In genomic region chr16:15855704-15856003, GRCh38 we compare ENCODE assay signal across 12 cellular contexts. TPM values are rescaled to one million over a fixed set of nuclear protein-coding genes. Genes with fewer than 3 reads are reported as not detected.
DNase-seq lines count a peak whose midpoint lies in the region; ATAC-seq, FAIRE-seq and TF ChIP-seq lines count a peak whose summit lies in the region.
"Had no signal": no experiment of that assay in that cellular context is flagged by ENCODE, and none has a peak within 500 bp of the region (broad histone marks: within the 10 kb centered on the region; RNA-seq: fewer than 3 reads in every experiment).

No MANE protein-coding gene starts in this region.

- intact Hi-C loops in kidney (cut with DNase I) = no loop called here

- peaks cover 45% of the 10 kb centered on the region for H3K27me3 ChIP-seq in GM23338 (ENCODE audit: insufficient read depth)
- no peaks in the 10 kb centered on the region for H3K27me3 ChIP-seq in Karpas-422 (ENCODE audit: low read length)

- H3K79me2 ChIP-seq in GM23338 (replicated peaks; ENCODE audit: insufficient read depth) (no peaks in the 10 kb centered on the region), Karpas-422 (ENCODE audit: low read length) (no peaks in the 10 kb centered on the region)

- no peak overlapping the region for H3K27ac Mint-ChIP-seq in GM23338
- H3K27ac Mint-ChIP-seq in stimulated activated naive B cell treated with anti-CD40 and anti-IgM and Interleukin-4, amounts not matched to agents 10 μg/mL and 1 μg/mL and 100 μg/mL, for 72 hours = no peak overlapping the region
- H3K27ac Mint-ChIP-seq: activated naive CD4-positive, alpha-beta T cell treated with anti-CD3 and anti-CD28 coated beads, Interleukin-2, amount 10 ng/mL, durations not matched to agents 7 days and 5 days had no signal

- H3K4me1 ChIP-seq in GM23338 (ENCODE audit: insufficient read depth) (0 out of 2 replicates have a peak, but pooled peaks cover 6% of the 10 kb centered on the region), Karpas-422 (ENCODE audit: low read length) (peaks cover 24% of the 10 kb centered on the region), kidney (ENCODE audit: control insufficient read depth in 1 of 2, insufficient read depth in 1 of 2, low read depth in 1 of 2, low read length in 2 of 2) (peaks cover 0 to 6% of the 10 kb centered on the region in 2 donors)

- H3K36me3 ChIP-seq in GM23338 (ENCODE audit: insufficient read depth) (no peaks in the 10 kb centered on the region), Karpas-422 (ENCODE audit: insufficient read depth, low read length) (no peaks in the 10 kb centered on the region), kidney (ENCODE audit: control insufficient read depth in 1 of 2, insufficient read depth in 2 of 2, low read length in 2 of 2) (no peaks in the 10 kb centered on the region)

- H3K4me3 ChIP-seq in GM23338 = no peak overlapping the region
- H3K4me3 ChIP-seq in Karpas-422 (ENCODE audit: low read length) = no peak overlapping the region
- no peak overlapping the region for H3K4me3 ChIP-seq in kidney (ENCODE audit: low read length in 2 of 2)

- H3K9me2 ChIP-seq in GM23338 (ENCODE audit: insufficient read depth) = no peaks in the 10 kb centered on the region
- H3K9me2 ChIP-seq in Karpas-422 (replicated peaks; ENCODE audit: insufficient read depth, low read length) = no peaks in the 10 kb centered on the region

- H3K9ac ChIP-seq in Karpas-422 (ENCODE audit: low read length) = no peak overlapping the region
- no peak overlapping the region for H3K9ac ChIP-seq in kidney (ENCODE audit: low read length in 2 of 2)

- H3K9me3 Mint-ChIP-seq in GM23338 = no peaks in the 10 kb centered on the region
- H3K9me3 Mint-ChIP-seq in stimulated activated naive B cell treated with anti-CD40 and anti-IgM and Interleukin-4, amounts not matched to agents 10 μg/mL and 1 μg/mL and 100 μg/mL, for 72 hours = no peaks in the 10 kb centered on the region
- H3K9me3 Mint-ChIP-seq: activated naive CD4-positive, alpha-beta T cell treated with anti-CD3 and anti-CD28 coated beads, Interleukin-2, amount 10 ng/mL, durations not matched to agents 7 days and 5 days had no signal

- no peak for DNase-seq in GM23338 (ENCODE audit: low spot score)
- peak; percentile 57 for DNase-seq in Karpas-422
- DNase-seq in stimulated activated naive B cell treated with anti-CD40 and anti-IgM and Interleukin-4, amounts not matched to agents 10 μg/mL and 1 μg/mL and 100 μg/mL, for 72 hours = no peak
- no peak for DNase-seq in stimulated activated CD4-positive, alpha-beta T cell treated with anti-CD3 and anti-CD28 coated beads, Interleukin-1b, Interleukin-23, amount 100 ng/mL, for 48 hours
- no peak for DNase-seq in stimulated activated CD4-positive, alpha-beta T cell treated with anti-CD3 and anti-CD28 coated beads, Interleukin-4, amount 100 ng/mL, for 1 hour
- no peak for DNase-seq in glomerular visceral epithelial cell (ENCODE audit: extremely low spot score)
- DNase-seq in kidney = no peak
- DNase-seq: activated naive CD4-positive, alpha-beta T cell treated with anti-CD3 and anti-CD28 coated beads, Interleukin-2, amount 10 ng/mL, durations not matched to agents 7 days and 5 days; DND-41; mesendoderm; stimulated activated CD4-positive, alpha-beta T cell treated with anti-CD3 and anti-CD28 coated beads, Interleukin-4, amount 100 ng/mL, for 4 hours had no signal

- H3K36me3 Mint-ChIP-seq in GM23338 (ENCODE audit: low read depth) = no peaks in the 10 kb centered on the region; the same call in 2 of the 3 replicates
- no peaks in the 10 kb centered on the region for H3K36me3 Mint-ChIP-seq in stimulated activated naive B cell treated with anti-CD40 and anti-IgM and Interleukin-4, amounts not matched to agents 10 μg/mL and 1 μg/mL and 100 μg/mL, for 72 hours
- H3K36me3 Mint-ChIP-seq: activated naive CD4-positive, alpha-beta T cell treated with anti-CD3 and anti-CD28 coated beads, Interleukin-2, amount 10 ng/mL, durations not matched to agents 7 days and 5 days had no signal

- H2AFZ ChIP-seq in GM23338 (no peak overlapping the region), Karpas-422 (ENCODE audit: low read length) (no peak overlapping the region)

- H3K4me3 Mint-ChIP-seq in GM23338 = peak overlapping the region; percentile 43; the same call in 1 of the 3 replicates
- H3K4me3 Mint-ChIP-seq in stimulated activated naive B cell treated with anti-CD40 and anti-IgM and Interleukin-4, amounts not matched to agents 10 μg/mL and 1 μg/mL and 100 μg/mL, for 72 hours = peak overlapping the region; percentile 22 to 49
- H3K4me3 Mint-ChIP-seq: activated naive CD4-positive, alpha-beta T cell treated with anti-CD3 and anti-CD28 coated beads, Interleukin-2, amount 10 ng/mL, durations not matched to agents 7 days and 5 days had no signal

- H3K27ac ChIP-seq in GM23338 (ENCODE audit: low read depth) = no peak overlapping the region
- no peak overlapping the region for H3K27ac ChIP-seq in Karpas-422 (ENCODE audit: low read length)
- H3K27ac ChIP-seq in kidney (ENCODE audit: low read depth in 2 of 2, low read length in 2 of 2) = no peak overlapping the region

- TF ChIP-seq CTCF in GM23338 (conservative IDR thresholded peaks at IDR 0.05; ENCODE audit: low read depth in 2 of 2) (no peak), kidney (IDR thresholded peaks at IDR 0.05; ENCODE audit: borderline replicate concordance, extremely low read depth, insufficient read depth) (no peak)

- H3K27me3 Mint-ChIP-seq in GM23338 (ENCODE audit: insufficient read depth, low read depth, poor library complexity) = peaks cover 30% of the 10 kb centered on the region
- H3K27me3 Mint-ChIP-seq in stimulated activated naive B cell treated with anti-CD40 and anti-IgM and Interleukin-4, amounts not matched to agents 10 μg/mL and 1 μg/mL and 100 μg/mL, for 72 hours = peaks cover 25 to 57% of the 10 kb centered on the region in 2 donors

- no peaks in the 10 kb centered on the region for H3K9me3 ChIP-seq in Karpas-422 (ENCODE audit: low read length)
- H3K9me3 ChIP-seq in kidney (ENCODE audit: control insufficient read depth in 1 of 2, low read length in 2 of 2) = no peaks in the 10 kb centered on the region

- no peak for FAIRE-seq in kidney (lab: Jason Lieb, UNC)

- ATAC-seq in GM18873 (IDR thresholded peaks at IDR 0.05; ENCODE audit: low FRiP score, unreplicated experiment) (peak; percentile 79), GM23338 (no peak)
- ATAC-seq in stimulated activated naive B cell treated with anti-CD40 and anti-IgM and Interleukin-4, amounts not matched to agents 10 μg/mL and 1 μg/mL and 100 μg/mL, for 72 hours (replicated peaks) = peak; percentile 65 to 85

- H3K4me2 ChIP-seq in GM23338 = no peak overlapping the region
- H3K4me2 ChIP-seq in Karpas-422 (ENCODE audit: low read depth, low read length, poor library complexity, severe bottlenecking) = peak overlapping the region; percentile 47

- peaks cover 11% of the 10 kb centered on the region for H3K4me1 Mint-ChIP-seq in GM23338
- peaks cover 17 to 26% of the 10 kb centered on the region in 2 donors for H3K4me1 Mint-ChIP-seq in stimulated activated naive B cell treated with anti-CD40 and anti-IgM and Interleukin-4, amounts not matched to agents 10 μg/mL and 1 μg/mL and 100 μg/mL, for 72 hours

- H3F3A ChIP-seq in GM23338 (replicated peaks; ENCODE audit: low read depth) = peaks cover 7% of the 10 kb centered on the region; the same call in 1 of the 2 replicates

- H4K20me1 ChIP-seq in GM23338 (replicated peaks; ENCODE audit: insufficient read depth) = 0 out of 2 replicates have a peak, but pooled peaks cover 2% of the 10 kb centered on the region
- no peaks in the 10 kb centered on the region for H4K20me1 ChIP-seq in Karpas-422 (ENCODE audit: insufficient read depth, low read depth, low read length)

TF ChIP-seq in GM23338, 12 proteins besides CTCF, POLR2A, EP300 and RAD21 (continues in another document):
- no peak for TF ChIP-seq ETS1 (IDR thresholded peaks at IDR 0.05)

RNA-seq across cellular contexts. Expression of gene MYH11, which starts 1.2 kb away (rescaled TPM):
- 1.0 and 5.9 TPM in 2 replicates for total RNA-seq in GM23338 (2014; rRNA removed; shearing (Covaris generic))
- 0.71 and 1.6 TPM in 2 replicates for polyA plus RNA-seq in GM23338 (2016; fragmentation: Nextera tagmentation; extraction: Ambion mirVana)
- not detected in 2 replicates for total RNA-seq in Karpas-422 (2014; rRNA removed; shearing (Covaris generic); ENCODE audit: low replicate concordance)
- 175 TPM for total RNA-seq in kidney
- polyA plus RNA-seq in kidney (ENCODE audit: insufficient read depth, low read depth, low replicate concordance) = 40.2 TPM

RNA-seq across cellular contexts. Expression of gene CEP20, which starts 32.7 kb away (rescaled TPM):
- total RNA-seq in GM23338 (2014; rRNA removed; shearing (Covaris generic)) = 63.0 and 70.9 TPM in 2 replicates
- 50.2 and 60.2 TPM in 2 replicates for polyA plus RNA-seq in GM23338 (2016; fragmentation: Nextera tagmentation; extraction: Ambion mirVana)
- 19.6 and 45.3 TPM in 2 replicates for total RNA-seq in Karpas-422 (2014; rRNA removed; shearing (Covaris generic); ENCODE audit: low replicate concordance)
- total RNA-seq in kidney = 28.9 TPM
- 24.8 TPM for polyA plus RNA-seq in kidney (ENCODE audit: insufficient read depth, low read depth, low replicate concordance)

Comparison
In these comparisons a context has a peak if more than half of its experiments do, and no peak if none do; other contexts are left out.
1. RNA of gene MYH11, which starts 1.2 kb away (total RNA-seq): 175 TPM in kidney (single experiment); 1.0 to 5.9 TPM in GM23338 and not detected in Karpas-422; every median in the first group is over 10 times any median in the second.